21 cellular contexts compared by ENCODE assay signal in genomic region chr2:64672708-64673107, GRCh38. TPM values are rescaled to one million over a fixed set of nuclear protein-coding genes. Genes with fewer than 3 reads are reported as not detected.
DNase-seq lines count a peak whose midpoint lies in the region; ATAC-seq, FAIRE-seq and TF ChIP-seq lines count a peak whose summit lies in the region.
"Had no signal": no experiment of that assay in that cellular context is flagged by ENCODE, and none has a peak within 500 bp of the region (broad histone marks: within the 10 kb centered on the region; RNA-seq: fewer than 3 reads in every experiment).

No MANE protein-coding gene starts in this region.

- BruUV-seq in mammary epithelial cell (replicated peaks; lab: Mats Ljungman, UMichigan), result no TSS peak
- no TSS peak for BruUV-seq in HepG2 (replicated peaks; lab: Mats Ljungman, UMichigan)

- no peak for FAIRE-seq in HepG2 (lab: Jason Lieb, UNC)
- FAIRE-seq: A549, GM12892, HTR-8/SVneo had no signal

- no peaks in the 10 kb centered on the region for H4K20me1 ChIP-seq in DND-41 (ENCODE audit: insufficient read depth, low read length)
- H4K20me1 ChIP-seq in mammary epithelial cell (ENCODE audit: insufficient read depth, low read length), result no peaks in the 10 kb centered on the region
- no peaks in the 10 kb centered on the region for H4K20me1 ChIP-seq in HepG2 (ENCODE audit: insufficient read depth, low read length)
- H4K20me1 ChIP-seq: BLaER1 treated with 17β-estradiol and CSF1 and Interleukin-3, amounts not matched to agents 10 nM and 100 nM had no signal

- H2AFZ ChIP-seq in DND-41 (ENCODE audit: low read depth, low read length), result no peak overlapping the region
- no peak overlapping the region for H2AFZ ChIP-seq in mammary epithelial cell (ENCODE audit: low read depth, low read length)
- H2AFZ ChIP-seq in HepG2 (ENCODE audit: low read length), result no peak overlapping the region

- H3K27me3 ChIP-seq in DND-41 (ENCODE audit: insufficient read depth, low read length, poor library complexity) (no peaks in the 10 kb centered on the region), mammary epithelial cell (ENCODE audit: insufficient read depth, low read length) (no peaks in the 10 kb centered on the region), HepG2 (ENCODE audit: control insufficient read depth in 1 of 2, insufficient read depth in 2 of 2, low read length in 2 of 2) (no peaks in the 10 kb centered on the region)
- H3K27me3 ChIP-seq: BLaER1 treated with 17β-estradiol and CSF1 and Interleukin-3, amounts not matched to agents 10 nM and 100 nM; MG63 had no signal

- H3K4me1 ChIP-seq in DND-41 (ENCODE audit: insufficient read depth, low read length), result peaks cover 9% of the 10 kb centered on the region
- H3K4me1 ChIP-seq in mammary epithelial cell (ENCODE audit: insufficient read depth, low read length), result peaks cover 15% of the 10 kb centered on the region
- peaks cover 46% of the 10 kb centered on the region for H3K4me1 ChIP-seq in HepG2 (ENCODE audit: insufficient read depth, low read length)

- TF ChIP-seq EP300 in HepG2 (IDR thresholded peaks at IDR 0.05; ENCODE audit: low read depth in 2 of 2, low read length in 2 of 2) (no peak), HepG2 (CRISPR knock-in tag; IDR thresholded peaks at IDR 0.05; ENCODE audit: borderline replicate concordance) (no peak)

- intact Hi-C loops in mammary epithelial cell (cut with micrococcal nuclease) (no loop called here), posterior cingulate gyrus (cut with DNase I) (no loop called here), HepG2 (cut with micrococcal nuclease; ENCODE audit: unreplicated experiment) (no loop called here)

- CTCF ChIA-PET in mammary epithelial cell (lab: Charles Lee; ENCODE audit: low non-redundant PET) (interaction anchor here (0.7 kb wide), 2 partner anchors 10 to 77 kb away, joined by 4 read pairs; no protein-coding TSS in a partner anchor), HepG2 (lab: Yijun Ruan, JAX; ENCODE audit: low intra/inter-chr PET ratio, low total read pairs) (no interaction called here)

- POLR2A ChIA-PET in HepG2 (lab: Yijun Ruan, JAX), result interaction anchor here (1.6 to 4.4 kb wide), 3 partner anchors 18 to 22 kb away, joined by 8 to 25 read pairs (median 8); partner anchors contain the start of gene SERTAD2

- H3K36me3 ChIP-seq in DND-41 (ENCODE audit: insufficient read depth, low read length), result no peaks in the 10 kb centered on the region
- H3K36me3 ChIP-seq in mammary epithelial cell (ENCODE audit: insufficient read depth, low read length), result no peaks in the 10 kb centered on the region
- H3K36me3 ChIP-seq in HepG2 (replicated peaks in 1 of 2; ENCODE audit: control insufficient read depth in 1 of 2, insufficient read depth in 2 of 2, low read length in 2 of 2), result no peaks in the 10 kb centered on the region
- H3K36me3 ChIP-seq: BLaER1 treated with 17β-estradiol and CSF1 and Interleukin-3, amounts not matched to agents 10 nM and 100 nM; HAP-1; MG63 had no signal

- TF ChIP-seq RAD21 in HepG2 (CRISPR knock-in tag; IDR thresholded peaks at IDR 0.05), result no peak

- H3K4me2 ChIP-seq in DND-41 (ENCODE audit: insufficient read depth, low read length) (no peak overlapping the region), mammary epithelial cell (ENCODE audit: insufficient read depth, low read depth, low read length) (no peak overlapping the region), HepG2 (ENCODE audit: low read depth, low read length) (no peak overlapping the region)
- H3K4me2 ChIP-seq: A549; BLaER1 treated with 17β-estradiol and CSF1 and Interleukin-3, amounts not matched to agents 10 nM and 100 nM had no signal

- ATAC-seq in DND-41 (ENCODE audit: insufficient read depth, low read depth), result peak; percentile 56
- ATAC-seq in HepG2, result no peak
- ATAC-seq in HG03442 (IDR thresholded peaks at IDR 0.05; ENCODE audit: unreplicated experiment), result no peak
- ATAC-seq: A549, SK-N-SH treated with all-trans-retinoic acid at 6 μM for 48 hours had no signal

- in situ Hi-C loops in mammary epithelial cell (cut with MboI; ENCODE audit: low sequenced_read_pairs in 2 of 2) (no loop called here), HepG2 (cut with HindIII; ENCODE audit: extremely low pct_ligation_motif_present, low pct_unique_long_range_greater_than_20kb) (no loop called here)

- H3K27ac ChIP-seq in DND-41 (ENCODE audit: low read length), result no peak overlapping the region
- no peak overlapping the region for H3K27ac ChIP-seq in mammary epithelial cell (ENCODE audit: insufficient read depth, low read depth, low read length)
- H3K27ac ChIP-seq in HepG2 (ENCODE audit: extremely low read length, insufficient read depth, low read length), result no peak overlapping the region
- H3K27ac ChIP-seq: A549; BLaER1 treated with 17β-estradiol and CSF1 and Interleukin-3, amounts not matched to agents 10 nM and 100 nM; HL-60 had no signal

- H3K4me3 ChIP-seq in DND-41 (ENCODE audit: low read depth in 1 of 2, low read length in 2 of 2) (no peak overlapping the region), mammary epithelial cell (replicated peaks in 1 of 3; ENCODE audit: insufficient read depth in 1 of 3, low read depth in 2 of 3, low read length in 3 of 3) (no peak overlapping the region), HepG2 (replicated peaks in 1 of 3; ENCODE audit: insufficient read depth in 1 of 3, low read depth in 2 of 3, low read length in 3 of 3) (no peak overlapping the region)
- no peak overlapping the region for H3K4me3 ChIP-seq in Jurkat, Clone E6-1 (ENCODE audit: low read length)
- H3K4me3 ChIP-seq: A549; BLaER1 treated with 17β-estradiol and CSF1 and Interleukin-3, amounts not matched to agents 10 nM and 100 nM; HAP-1; MG63 had no signal

- no peak overlapping the region for H3K9ac ChIP-seq in DND-41 (ENCODE audit: low read depth, low read length)
- no peak overlapping the region for H3K9ac ChIP-seq in mammary epithelial cell (ENCODE audit: insufficient read depth, low read length)
- H3K9ac ChIP-seq in HepG2 (ENCODE audit: insufficient read depth, low read depth, low read length), result no peak overlapping the region
- H3K9ac ChIP-seq: BLaER1 treated with 17β-estradiol and CSF1 and Interleukin-3, amounts not matched to agents 10 nM and 100 nM had no signal

- TF ChIP-seq POLR2A in HepG2 (IDR thresholded peaks at IDR 0.05; ENCODE audit: insufficient read depth in 1 of 2, low read depth in 2 of 2, low read length in 2 of 2), result no peak

- dilution Hi-C loops in mammary epithelial cell (cut with HindIII; ENCODE audit: low sequenced_read_pairs), result no loop called here

- DNase-seq in DND-41 (no peak), NOMO-1 treated with DMSO at 0.1 percent for 48 hours (lab: John Stamatoyannopoulos, UW; ENCODE audit: unreplicated experiment) (peak; percentile 77), mammary epithelial cell (peak; percentile 46), posterior cingulate gyrus (no peak), HepG2 (ENCODE audit: low spot score) (no peak), cerebellum (ENCODE audit: low spot score) (no peak)
- DNase-seq in Jurkat, Clone E6-1 (ENCODE audit: low read depth, low spot score), result peak; percentile 54
- DNase-seq: DMS79 treated with DMSO at 0.1 percent for 48 hours, GF-D8, MG63, NCI-H187 treated with DMSO at 0.1 percent for 48 hours, NCI-H446, SHP77 had no signal

- WGBS in mammary epithelial cell (ENCODE audit: low coverage, missing lambda C conversion rate), result 0% methylated on average over 1 of the region's 2 CpGs
- WGBS in HepG2 (ENCODE audit: low lambda C conversion rate), result 8% methylated on average over 2 of the region's 2 CpGs

- TF ChIP-seq CTCF in DND-41 (IDR thresholded peaks at IDR 0.05; ENCODE audit: borderline replicate concordance, extremely low read depth, low read length, poor library complexity, severe bottlenecking) (no peak), mammary epithelial cell (conservative IDR thresholded peaks at IDR 0.05 in 1 of 2, IDR thresholded peaks at IDR 0.05 in 1 of 2; ENCODE audit: extremely low read depth in 1 of 2, insufficient read depth in 1 of 2, low read depth in 1 of 2, low read length in 2 of 2) (no peak), HepG2 (CRISPR knock-in tag; IDR thresholded peaks at IDR 0.05) (no peak)

- H3K9me3 ChIP-seq in DND-41 (ENCODE audit: insufficient read depth, low read length, severe bottlenecking) (no peaks in the 10 kb centered on the region), mammary epithelial cell (replicated peaks; ENCODE audit: insufficient read depth, low read length) (no peaks in the 10 kb centered on the region), HepG2 (ENCODE audit: low read length) (no peaks in the 10 kb centered on the region)
- H3K9me3 ChIP-seq: A549; BLaER1 treated with 17β-estradiol and CSF1 and Interleukin-3, amounts not matched to agents 10 nM and 100 nM; HAP-1; MG63 had no signal

- H3K79me2 ChIP-seq in DND-41 (ENCODE audit: insufficient read depth, low read length) (no peaks in the 10 kb centered on the region), mammary epithelial cell (ENCODE audit: insufficient read depth, low read length) (no peaks in the 10 kb centered on the region), HepG2 (ENCODE audit: insufficient read depth, low read length) (no peaks in the 10 kb centered on the region)

RNA-seq across cellular contexts. Expression of gene SERTAD2, which starts 19.0 kb away (rescaled TPM):
- 15.4 TPM for polyA plus RNA-seq in Jurkat, Clone E6-1 (2012; ENCODE audit: insufficient read depth, insufficient read length)
- total RNA-seq in mammary epithelial cell (10 to 100 TPM; 16.0 to 24.2 TPM), HepG2 (2016; rRNA removed; fragmentation: Illumina TruSeq; extraction: Trizol) (6.7 and 11.8 TPM in 2 replicates), cerebellum (5.8 TPM)
- polyA plus RNA-seq in mammary epithelial cell (13.3 TPM), HepG2 (2011; rRNA removed) (22.6 and 23.5 TPM in 2 replicates)
- 17.2 TPM for polyA minus RNA-seq in mammary epithelial cell
- 1.4 and 1.5 TPM in 2 replicates for total RNA-seq in HepG2 (2016; cell fraction: cytosol; rRNA removed; fragmentation: Illumina TruSeq; extraction: Trizol; ENCODE audit: low read depth)
- total RNA-seq in HepG2 (2016; cell fraction: insoluble cytoplasmic fraction; rRNA removed; fragmentation: Illumina TruSeq; extraction: Trizol), result 6.7 and 10.6 TPM in 2 replicates
- 7.8 and 8.3 TPM in 2 replicates for total RNA-seq in HepG2 (2016; cell fraction: membrane; rRNA removed; fragmentation: Illumina TruSeq; extraction: Trizol)
- 14.3 and 14.5 TPM in 2 replicates for total RNA-seq in HepG2 (2016; cell fraction: nucleus; rRNA removed; fragmentation: Illumina TruSeq; extraction: Trizol)
- polyA plus RNA-seq in HepG2 (2011; cell fraction: cytosol; rRNA removed), result 18.0 and 25.0 TPM in 2 replicates
- 19.6 and 25.0 TPM in 2 replicates for polyA plus RNA-seq in HepG2 (2011; cell fraction: nucleus; rRNA removed)
- 42.6 and 46.2 TPM in 2 replicates for polyA plus RNA-seq in HepG2 (2012)
- 1.8 and 2.6 TPM in 2 replicates for polyA plus RNA-seq in HepG2 (2016; cell fraction: cytosol; fragmentation: Illumina TruSeq; extraction: Trizol; ENCODE audit: low read depth)
- 15.8 and 17.6 TPM in 2 replicates for polyA plus RNA-seq in HepG2 (2016; cell fraction: insoluble cytoplasmic fraction; fragmentation: Illumina TruSeq; extraction: Trizol; ENCODE audit: low read depth)
- polyA plus RNA-seq in HepG2 (2016; cell fraction: membrane; fragmentation: Illumina TruSeq; extraction: Trizol; ENCODE audit: low read depth), result 6.6 and 6.8 TPM in 2 replicates
- 25.6 and 26.8 TPM in 2 replicates for polyA plus RNA-seq in HepG2 (2016; cell fraction: nucleus; fragmentation: Illumina TruSeq; extraction: Trizol; ENCODE audit: insufficient read depth, low read depth)
- polyA minus RNA-seq in HepG2 (2011; rRNA and poly(A)+ RNA removed; ENCODE audit: low replicate concordance), result 7.6 and 39.9 TPM in 2 replicates
- 37.8 and 40.2 TPM in 2 replicates for polyA minus RNA-seq in HepG2 (2011; cell fraction: cytosol; rRNA and poly(A)+ RNA removed)
- 37.5 and 39.7 TPM in 2 replicates for polyA minus RNA-seq in HepG2 (2011; cell fraction: nucleus; rRNA and poly(A)+ RNA removed)

Comparison
In these comparisons a context has a peak if more than half of its experiments do, and no peak if none do; other contexts are left out.
1. DNase-seq: peak in Jurkat, Clone E6-1 (single experiment), NOMO-1 treated with DMSO at 0.1 percent for 48 hours (single experiment) and mammary epithelial cell (single experiment); none in DND-41 (single experiment), posterior cingulate gyrus (0 of 10), HepG2 (single experiment) and cerebellum (single experiment).